ENCODE assay signal across 13 cellular contexts in the genomic region with DNA sequence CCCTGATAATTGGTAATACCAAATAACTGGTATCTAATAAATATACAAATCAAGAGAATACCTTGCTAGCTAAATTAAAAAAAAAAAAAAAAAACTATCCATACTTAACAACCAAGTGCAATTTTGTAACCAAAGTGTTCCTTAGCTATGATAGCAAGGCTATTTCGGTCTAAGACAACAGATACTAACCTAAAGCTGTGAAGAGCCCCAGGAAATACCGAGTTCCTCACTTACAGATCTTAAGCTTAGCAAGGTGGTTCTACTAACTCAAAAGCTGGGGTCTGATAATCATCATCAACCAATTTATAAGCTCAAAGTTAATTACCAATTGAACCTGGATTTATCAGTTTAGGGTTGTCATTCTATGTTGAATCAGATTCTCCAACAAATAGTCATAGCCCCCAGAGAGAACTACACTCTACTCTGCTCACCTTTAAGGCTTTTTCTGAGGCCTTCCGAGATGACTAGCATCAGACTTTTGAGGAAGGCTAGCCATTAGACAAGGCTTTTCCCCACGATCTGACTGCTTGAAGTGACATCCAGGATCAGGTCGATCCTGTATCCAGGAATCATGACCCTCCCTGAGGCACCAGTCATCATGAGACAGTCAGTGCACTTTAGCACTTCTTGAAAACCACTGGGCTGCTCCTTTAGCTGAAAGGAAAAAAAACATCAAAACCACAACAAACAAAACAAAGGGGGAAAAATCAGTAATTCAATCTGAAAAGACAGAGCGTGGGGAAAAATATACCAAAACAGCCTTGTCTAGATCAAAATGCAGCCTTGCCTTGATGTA. TPM values are rescaled to one million over a fixed set of nuclear protein-coding genes. Genes with fewer than 3 reads are reported as not detected.
DNase-seq lines count a peak whose midpoint lies in the region; ATAC-seq and TF ChIP-seq lines count a peak whose summit lies in the region.
"Had no signal": no experiment of that assay in that cellular context is flagged by ENCODE, and none has a peak within 500 bp of the region (broad histone marks: within the 10 kb centered on the region; RNA-seq: fewer than 3 reads in every experiment).

No MANE protein-coding gene starts in this region.

- no peak overlapping the region for H3K4ac ChIP-seq in mesendoderm (ENCODE audit: low read depth, low read length)

- H3K36me3 ChIP-seq in mesendoderm (ENCODE audit: control insufficient read depth, insufficient read depth, low read length) (no peaks in the 10 kb centered on the region), upper lobe of right lung (peaks cover 20% of the 10 kb centered on the region), adrenal gland (replicated peaks in 1 of 2) (no peaks in the 10 kb centered on the region)
- H3K36me3 ChIP-seq: prostate gland had no signal

- no peak overlapping the region for H4K8ac ChIP-seq in mesendoderm (ENCODE audit: low read depth, low read length)

- no peaks in the 10 kb centered on the region for H3K9me3 ChIP-seq in CD4-positive, alpha-beta T cell (ENCODE audit: control insufficient read depth, low read length)
- no peaks in the 10 kb centered on the region for H3K9me3 ChIP-seq in upper lobe of right lung
- H3K9me3 ChIP-seq in adrenal gland (replicated peaks in 1 of 3), result no peaks in the 10 kb centered on the region
- H3K9me3 ChIP-seq: prostate gland had no signal

- H3K4me3 ChIP-seq in mesendoderm (ENCODE audit: low read length) (no peak overlapping the region), upper lobe of right lung (no peak overlapping the region), adrenal gland (no peak overlapping the region)
- H3K4me3 ChIP-seq: prostate gland had no signal

- no peak overlapping the region for H3K27ac ChIP-seq in CD4-positive, alpha-beta T cell (ENCODE audit: low read depth, low read length)
- H3K27ac ChIP-seq in mesendoderm (ENCODE audit: low read depth, low read length) (no peak overlapping the region), upper lobe of right lung (no peak overlapping the region), adrenal gland (no peak overlapping the region)
- H3K27ac ChIP-seq: prostate gland had no signal

- H2BK120ac ChIP-seq in mesendoderm (ENCODE audit: low read depth, low read length), result no peak overlapping the region

- TF ChIP-seq CTCF in CD4-positive, alpha-beta T cell (IDR thresholded peaks at IDR 0.05), result no peak
- TF ChIP-seq CTCF in upper lobe of right lung (IDR thresholded peaks at IDR 0.05) (no peak), adrenal gland (IDR thresholded peaks at IDR 0.05) (no peak)

- H3K27ac Mint-ChIP-seq in CD4-positive, alpha-beta T cell, result peak overlapping the region; percentile 51

- peaks cover 16% of the 10 kb centered on the region for H3K79me2 ChIP-seq in mesendoderm (ENCODE audit: control insufficient read depth, insufficient read depth, low read length)

- H3K9me3 Mint-ChIP-seq in CD4-positive, alpha-beta T cell, result peaks cover 7% of the 10 kb centered on the region
- H3K9me3 Mint-ChIP-seq in activated T-cell treated with anti-CD3 and anti-CD28 coated beads, Interleukin-2, amount 50 U/mL, for 4 hours, result peaks cover 2% of the 10 kb centered on the region

- H4K5ac ChIP-seq in mesendoderm (ENCODE audit: low read length), result no peak overlapping the region

- CTCF ChIA-PET in CD4-positive, alpha-beta T cell (lab: Charles Lee), result interaction anchor here (0.8 to 2.0 kb wide), 4 partner anchors 10 to 377 kb away, joined by 3 to 4 read pairs (median 3); no protein-coding TSS in a partner anchor

- H3K36me3 Mint-ChIP-seq in CD4-positive, alpha-beta T cell (ENCODE audit: low read depth), result peaks cover 46% of the 10 kb centered on the region
- peaks cover 46% of the 10 kb centered on the region for H3K36me3 Mint-ChIP-seq in activated T-cell treated with anti-CD3 and anti-CD28 coated beads, Interleukin-2, amount 50 U/mL, for 4 hours (ENCODE audit: insufficient read depth)

- no peaks in the 10 kb centered on the region for H3K27me3 ChIP-seq in CD4-positive, alpha-beta T cell (ENCODE audit: control insufficient read depth, insufficient read depth, low read length)
- H3K27me3 ChIP-seq in mesendoderm (ENCODE audit: insufficient read depth, low read length, poor library complexity), result no peaks in the 10 kb centered on the region
- no peaks in the 10 kb centered on the region for H3K27me3 ChIP-seq in upper lobe of right lung
- no peaks in the 10 kb centered on the region for H3K27me3 ChIP-seq in adrenal gland

- POLR2A ChIA-PET in CD4-positive, alpha-beta T cell (lab: Charles Lee), result interaction anchor here (0.6 to 3.4 kb wide), 3 partner anchors 32 to 404 kb away, joined by 3 to 29 read pairs (median 5); partner anchors contain the start of gene INTS6

- no peak overlapping the region for H3K23ac ChIP-seq in mesendoderm (ENCODE audit: low read length)

- H2BK15ac ChIP-seq in mesendoderm (replicated peaks; ENCODE audit: low read depth), result no peak overlapping the region

- H3K4me3 Mint-ChIP-seq in CD4-positive, alpha-beta T cell, result peak overlapping the region; percentile 46
- H3K4me3 Mint-ChIP-seq in activated T-cell treated with anti-CD3 and anti-CD28 coated beads, Interleukin-2, amount 50 U/mL, for 4 hours, result peak overlapping the region; percentile 22

- peak; percentile 54 for ATAC-seq in CD4-positive, alpha-beta T cell (ENCODE audit: poor library complexity)
- ATAC-seq in GM21529 (IDR thresholded peaks at IDR 0.05; ENCODE audit: unreplicated experiment), result peak; percentile 40
- ATAC-seq in activated T-cell treated with anti-CD3 and anti-CD28 coated beads, Interleukin-2, amount 50 U/mL, for 4 hours, result peak; percentile 53 to 58
- ATAC-seq in upper lobe of right lung, result no peak

- no peak overlapping the region for H3K56ac ChIP-seq in mesendoderm (ENCODE audit: low read length)

- H2AK5ac ChIP-seq in mesendoderm (ENCODE audit: low read length), result no peak overlapping the region

- no peaks in the 10 kb centered on the region for H3K27me3 Mint-ChIP-seq in CD4-positive, alpha-beta T cell
- H3K27me3 Mint-ChIP-seq in activated T-cell treated with anti-CD3 and anti-CD28 coated beads, Interleukin-2, amount 50 U/mL, for 4 hours (ENCODE audit: low read depth), result no peaks in the 10 kb centered on the region

- peaks cover 5% of the 10 kb centered on the region for H3K79me1 ChIP-seq in mesendoderm (ENCODE audit: low read length)

- H3K4me1 ChIP-seq in mesendoderm (ENCODE audit: control insufficient read depth, low read depth, low read length), result peaks cover 2% of the 10 kb centered on the region
- peaks cover 23% of the 10 kb centered on the region for H3K4me1 ChIP-seq in upper lobe of right lung
- peaks cover 9 to 48% of the 10 kb centered on the region in 2 donors for H3K4me1 ChIP-seq in adrenal gland (replicated peaks in 1 of 2)
- H3K4me1 ChIP-seq: prostate gland had no signal

- DNase-seq in CD4-positive, alpha-beta T cell, result no peak
- no peak for DNase-seq in activated T-cell treated with anti-CD3 and anti-CD28 coated beads, Interleukin-2, amount 50 U/mL, for 4 hours
- DNase-seq in mesendoderm, result peak; percentile 8
- no peak for DNase-seq in putamen (ENCODE audit: low spot score)
- DNase-seq in posterior vena cava (ENCODE audit: low spot score), result no peak
- DNase-seq in upper lobe of right lung, result no peak
- DNase-seq in adrenal gland, result no peak
- DNase-seq: activated CD8-positive, alpha-beta memory T cell treated with anti-CD3 and anti-CD28 coated beads for 24 hours; aorta; NCI-H1092 treated with DMSO at 0.1 percent for 48 hours; SW 1271 had no signal

- no peak overlapping the region for H2BK5ac ChIP-seq in mesendoderm (ENCODE audit: low read length)

- no peak overlapping the region for H3K4me2 ChIP-seq in mesendoderm (ENCODE audit: low read length)

- peaks cover 84% of the 10 kb centered on the region for H3K4me1 Mint-ChIP-seq in CD4-positive, alpha-beta T cell (ENCODE audit: low read depth)
- H3K4me1 Mint-ChIP-seq in activated T-cell treated with anti-CD3 and anti-CD28 coated beads, Interleukin-2, amount 50 U/mL, for 4 hours (ENCODE audit: low read depth), result peaks cover 77% of the 10 kb centered on the region

- no peak overlapping the region for H3K18ac ChIP-seq in mesendoderm (ENCODE audit: low read length)

- intact Hi-C loops in CD4-positive, alpha-beta T cell (cut with DNase I, micrococcal nuclease), result no loop called here
- intact Hi-C loops in posterior vena cava (cut with DNase I), result no loop called here
- intact Hi-C loops in upper lobe of right lung (cut with DNase I), result no loop called here
- intact Hi-C loops in adrenal gland (cut with DNase I), result no loop called here

- TF ChIP-seq POLR2A in adrenal gland (IDR thresholded peaks at IDR 0.05), result no peak

- H3K9ac ChIP-seq in mesendoderm (ENCODE audit: low read length), result no peak overlapping the region

- WGBS in mesendoderm (ENCODE audit: extremely low coverage, insufficient coverage, low lambda C conversion rate), result no CpG with 5 or more reads among the region's 6 CpGs
- 82 to 93% (median 84%) methylated on average over 6 of the region's 6 CpGs for WGBS in adrenal gland, 4 donors

RNA-seq across cellular contexts. Expression of gene INTS6, which starts 32.0 kb away (rescaled TPM):
- 10 to 100 TPM; 40.8 to 45.8 TPM for total RNA-seq in CD4-positive, alpha-beta T cell
- total RNA-seq in activated T-cell treated with anti-CD3 and anti-CD28 coated beads, Interleukin-2, amount 50 U/mL, for 4 hours, result 10 to 100 TPM; 44.7 to 61.0 (median 54.0) TPM
- polyA plus RNA-seq in mesendoderm (2013, experiment 1 of 2), result 15.9 TPM
- 15.8 TPM for polyA plus RNA-seq in mesendoderm (2013, experiment 2 of 2)
- total RNA-seq in posterior vena cava (10 to 100 TPM; 27.0 to 29.1 TPM), upper lobe of right lung (34.3 TPM), adrenal gland (10 to 100 TPM; 24.2 to 45.0 (median 37.2) TPM)
- 10 to 100 TPM; 13.1 to 44.3 (median 21.7) TPM for polyA plus RNA-seq in adrenal gland
